Comparison of ENCODE assay signal across 8 cellular contexts in genomic region chr9:135412308-135413085, GRCh38.
DNase-seq lines count a peak whose midpoint lies in the region; TF ChIP-seq lines count a peak whose summit lies in the region.
"Not testable (repeated sequence)": the region's sequence is repeated elsewhere in the genome, so short reads cannot be mapped to it uniquely, and the experiment has no call there.

No MANE protein-coding gene starts in this region.

- not testable (repeated sequence) for TF ChIP-seq POLR2A in thyroid gland (IDR thresholded peaks at IDR 0.05)

- peak; percentile 49 for DNase-seq in EH (ENCODE audit: low read depth)
- peak; percentile 87 for DNase-seq in HuH-7.5 (ENCODE audit: low spot score)
- peak; percentile 18 for DNase-seq in NK-92 treated with Interleukin-12 subunit alpha and Interleukin-12 subunit beta, amount 100 ng/mL, for 24 hours (lab: John Stamatoyannopoulos, UW)
- DNase-seq in activated CD4-positive, alpha-beta T cell treated with anti-CD3 and anti-CD28 coated beads for 48 hours, result peak; percentile 81
- DNase-seq in T47D (ENCODE audit: low read depth in 1 of 2, low spot score in 1 of 2), result peak; percentile 88 to 90
- DNase-seq in hepatic stellate cell (ENCODE audit: low spot score), result peak; percentile 86
- peak; percentile 91 for DNase-seq in progenitor cell of endocrine pancreas (ENCODE audit: low spot score, unreplicated experiment)
- DNase-seq in thyroid gland, result peak; percentile 69 to 74

- in situ Hi-C loops in T47D (cut with HindIII; ENCODE audit: low pct_unique_long_range_greater_than_20kb, low sequenced_read_pairs), result loop anchor here (25.0 kb wide), 1 partner anchor 325 kb away; the partner anchor contains the start of gene OLFM1

- H3K4me1 ChIP-seq in thyroid gland, result not testable (repeated sequence)

- 9 to 15% methylated on average over 34 to 40 of the region's 43 CpGs for WGBS in thyroid gland, 2 donors

- H3K4me1 Mint-ChIP-seq in progenitor cell of endocrine pancreas (ENCODE audit: low read depth), result not testable (repeated sequence)

- H3K9me3 Mint-ChIP-seq in progenitor cell of endocrine pancreas (ENCODE audit: low read depth), result not testable (repeated sequence)

- not testable (repeated sequence) for H3K27ac Mint-ChIP-seq in progenitor cell of endocrine pancreas

- not testable (repeated sequence) for H3K36me3 ChIP-seq in thyroid gland

- H3K36me3 Mint-ChIP-seq in progenitor cell of endocrine pancreas (ENCODE audit: insufficient read depth), result not testable (repeated sequence)

- intact Hi-C loops in thyroid gland (cut with DNase I), result loop anchor here (2.0 kb wide), 1 partner anchor 326 kb away; the partner anchor contains the start of gene OLFM1

- TF ChIP-seq CTCF in progenitor cell of endocrine pancreas (IDR thresholded peaks at IDR 0.05; ENCODE audit: unreplicated experiment) (peak; percentile 100), thyroid gland (IDR thresholded peaks at IDR 0.05) (peak; percentile 97 to 100 (median 100))

- H3K27me3 ChIP-seq in thyroid gland, result not testable (repeated sequence)

- H3K27me3 Mint-ChIP-seq in progenitor cell of endocrine pancreas, result peaks cover 27% of the 10 kb centered on the region

- H3K27ac ChIP-seq in thyroid gland, result not testable (repeated sequence)

- not testable (repeated sequence) for H3K4me3 Mint-ChIP-seq in progenitor cell of endocrine pancreas (ENCODE audit: low read depth)

- H3K4me3 ChIP-seq in thyroid gland (replicated peaks in 1 of 3), result not testable (repeated sequence)

- not testable (repeated sequence) for H3K9me3 ChIP-seq in thyroid gland

Comparison
In these comparisons a context has a peak if more than half of its experiments do, and no peak if none do; other contexts are left out.
1. DNase-seq: peak in every context shown above with its lines; median percentile 91 in progenitor cell of endocrine pancreas; 89 in T47D; 87 in HuH-7.5; 86 in hepatic stellate cell; 81 in activated CD4-positive, alpha-beta T cell treated with anti-CD3 and anti-CD28 coated beads for 48 hours; 72 in thyroid gland; 49 in EH; 18 in NK-92 treated with Interleukin-12 subunit alpha and Interleukin-12 subunit beta, amount 100 ng/mL, for 24 hours.